7 cellular contexts compared by ENCODE assay signal in the genomic region with DNA sequence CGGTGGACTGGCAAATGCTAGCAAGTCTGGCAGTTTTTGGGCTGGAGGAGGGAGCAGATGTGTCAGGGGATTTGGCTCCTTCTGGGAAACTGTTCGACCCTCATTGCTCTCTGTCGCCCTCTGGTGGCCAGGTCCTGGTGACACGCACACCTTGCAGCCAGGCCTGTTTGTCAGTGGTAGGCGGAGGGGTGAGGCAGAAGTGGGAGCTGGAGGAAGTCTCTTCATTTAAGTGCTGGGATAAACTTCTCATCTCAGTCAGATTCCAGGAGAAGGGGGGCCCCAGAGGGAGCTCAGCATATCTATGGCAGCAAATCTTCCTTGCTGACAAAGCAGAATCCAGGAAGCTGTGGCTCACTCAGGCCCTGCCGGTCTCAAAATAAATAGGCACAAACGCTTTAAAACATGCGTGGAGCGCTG.
DNase-seq lines count a peak whose midpoint lies in the region; ATAC-seq lines count a peak whose summit lies in the region.

No MANE protein-coding gene starts in this region.

- in situ Hi-C loops in T47D (cut with HindIII; ENCODE audit: low pct_unique_long_range_greater_than_20kb, low sequenced_read_pairs): no loop called here

- peak; percentile 76 for ATAC-seq in GM18498 (IDR thresholded peaks at IDR 0.05; ENCODE audit: unreplicated experiment)
- ATAC-seq in HG02884 (IDR thresholded peaks at IDR 0.05; ENCODE audit: unreplicated experiment): peak; percentile 75

- DNase-seq in NCI-H187 treated with DMSO at 0.1 percent for 48 hours (lab: John Stamatoyannopoulos, UW): peak; percentile 15
- DNase-seq in UCSD-AML1 (lab: John Stamatoyannopoulos, UW; ENCODE audit: unreplicated experiment): peak; percentile 76
- DNase-seq in T47D (ENCODE audit: low read depth in 1 of 2, low spot score in 1 of 2): peak; percentile 65 to 81
- DNase-seq in iris pigment epithelial cell (ENCODE audit: low read depth): peak; percentile 48
- peak; percentile 48 to 74 for DNase-seq in stimulated activated CD4-positive, alpha-beta T cell treated with anti-CD3 and anti-CD28 coated beads, Interleukin-15, amount 100 ng/mL, for 48 hours (ENCODE audit: low read depth in 2 of 2)

Comparison
In these comparisons a context has a peak if more than half of its experiments do, and no peak if none do; other contexts are left out.
1. Peak in every context shown above with its lines: DNase-seq and ATAC-seq.
2. DNase-seq: peak in every context shown above with its lines; median percentile 76 in UCSD-AML1; 73 in T47D; 61 in stimulated activated CD4-positive, alpha-beta T cell treated with anti-CD3 and anti-CD28 coated beads, Interleukin-15, amount 100 ng/mL, for 48 hours; 48 in iris pigment epithelial cell; 15 in NCI-H187 treated with DMSO at 0.1 percent for 48 hours.